ENCODE assay signal across 24 cellular contexts in genomic region chr12:94973202-94973601, GRCh38. TPM values are rescaled to one million over a fixed set of nuclear protein-coding genes. Genes with fewer than 3 reads are reported as not detected.
DNase-seq lines count a peak whose midpoint lies in the region; ATAC-seq and TF ChIP-seq lines count a peak whose summit lies in the region.
"Had no signal": no experiment of that assay in that cellular context is flagged by ENCODE, and none has a peak within 500 bp of the region (broad histone marks: within the 10 kb centered on the region; RNA-seq: fewer than 3 reads in every experiment).

No MANE protein-coding gene starts in this region.

- WGBS in endodermal cell (ENCODE audit: insufficient coverage in 1 of 2, insufficient read length in 1 of 2), 2 experiments = 90 to 100% methylated on average over 3 to 5 of the region's 5 CpGs
- 51% methylated on average over 5 of the region's 5 CpGs for WGBS in esophagus muscularis mucosa

- peak; percentile 35 for DNase-seq in HK-2 (ENCODE audit: unreplicated experiment)
- DNase-seq in adipocyte (ENCODE audit: low read depth) = peak; percentile 79
- DNase-seq in mesothelial cell of epicardium (ENCODE audit: low spot score in 2 of 2, unreplicated experiment in 2 of 2) = no peak
- no peak for DNase-seq in stimulated activated effector memory CD8-positive, alpha-beta T cell treated with anti-CD3 and anti-CD28 coated beads, Interleukin-12 subunit alpha, Interleukin-12 subunit beta, amount 100 ng/mL, for 72 hours (ENCODE audit: low spot score in 2 of 2)
- DNase-seq in endodermal cell = no peak
- no peak for DNase-seq in HT-29 (ENCODE audit: low spot score)
- DNase-seq in esophagus muscularis mucosa (ENCODE audit: extremely low spot score) = no peak
- DNase-seq: colonic mucosa; DMS79; glutamatergic neuron; KG1; mucosa of descending colon; NCI-H1105; NK-92 treated with Interleukin-12 subunit alpha and Interleukin-12 subunit beta, amount 100 ng/mL, for 24 hours; nucleus accumbens; SIG-M5; sigmoid colon; stimulated activated CD4-positive, alpha-beta T cell treated with anti-CD3 and anti-CD28 coated beads, Interleukin-4, amount 100 ng/mL, for 24 hours; T-helper 17 cell; thyroid gland had no signal

- TF ChIP-seq POLR2A in esophagus muscularis mucosa (IDR thresholded peaks at IDR 0.05; ENCODE audit: low read depth) = no peak

- H3F3A ChIP-seq in DOHH2 (ENCODE audit: control insufficient read depth, insufficient read depth) = 0 out of 2 replicates have a peak, but pooled peaks cover 3% of the 10 kb centered on the region

- no peak overlapping the region for H3K4me3 Mint-ChIP-seq in mesothelial cell of epicardium
- H3K4me3 Mint-ChIP-seq in stimulated activated effector memory CD8-positive, alpha-beta T cell treated with anti-CD3 and anti-CD28 coated beads, Interleukin-12 subunit alpha, Interleukin-12 subunit beta, amount 100 ng/mL, for 72 hours = no peak overlapping the region
- H3K4me3 Mint-ChIP-seq in endodermal cell = no peak overlapping the region
- H3K4me3 Mint-ChIP-seq: T-helper 17 cell had no signal

- no peak overlapping the region for H3K9ac ChIP-seq in adipocyte (ENCODE audit: low read length)
- H3K9ac ChIP-seq in endodermal cell (ENCODE audit: extremely low read depth, low read length, poor library complexity, severe bottlenecking) = no peak overlapping the region
- H3K9ac ChIP-seq: BLaER1 treated with 17β-estradiol and CSF1 and Interleukin-3, amounts not matched to agents 10 nM and 100 nM had no signal

- TF ChIP-seq CTCF in DOHH2 (IDR thresholded peaks at IDR 0.05; ENCODE audit: low read depth, low read length, poor library complexity, severe bottlenecking) (no peak), mesothelial cell of epicardium (IDR thresholded peaks at IDR 0.05; ENCODE audit: unreplicated experiment) (no peak), endodermal cell (conservative IDR thresholded peaks at IDR 0.05) (no peak), esophagus muscularis mucosa (IDR thresholded peaks at IDR 0.05) (no peak)

- H3K36me3 ChIP-seq in DOHH2 (ENCODE audit: control insufficient read depth, low read length) (peaks cover 38% of the 10 kb centered on the region), adipocyte (ENCODE audit: control insufficient read depth, insufficient read depth, low read length, severe bottlenecking) (peaks cover 11% of the 10 kb centered on the region), endodermal cell (ENCODE audit: control insufficient read depth, insufficient read depth, low read length) (peaks cover 8% of the 10 kb centered on the region), esophagus muscularis mucosa (peaks cover 4 to 18% (median 10%) of the 10 kb centered on the region in 4 donors)

- ATAC-seq in stimulated activated effector memory CD8-positive, alpha-beta T cell treated with anti-CD3 and anti-CD28 coated beads, Interleukin-12 subunit alpha, Interleukin-12 subunit beta, amount 100 ng/mL, for 72 hours = no peak
- ATAC-seq: activated CD4-positive, CD25-positive, alpha-beta regulatory T cell treated with anti-CD3 and anti-CD28 coated beads, Interleukin-2, amount 50 U/mL, for 24 hours; mucosa of descending colon; T-helper 17 cell had no signal

- H3K4me2 ChIP-seq in DOHH2 (ENCODE audit: low read length) = peak overlapping the region; percentile 30
- H3K4me2 ChIP-seq: BLaER1 treated with 17β-estradiol and CSF1 and Interleukin-3, amounts not matched to agents 10 nM and 100 nM had no signal

- H3K4me3 ChIP-seq in DOHH2 (ENCODE audit: low read length) (peak overlapping the region; percentile 10; the same call in 1 of the 2 replicates), adipocyte (ENCODE audit: low read length) (no peak overlapping the region), endodermal cell (ENCODE audit: low read length) (no peak overlapping the region), esophagus muscularis mucosa (no peak overlapping the region)
- H3K4me3 ChIP-seq: BLaER1 treated with 17β-estradiol and CSF1 and Interleukin-3, amounts not matched to agents 10 nM and 100 nM; colonic mucosa; mucosa of descending colon; sigmoid colon; thyroid gland had no signal

- H3K27me3 ChIP-seq in DOHH2 (ENCODE audit: control insufficient read depth, low read length) (no peaks in the 10 kb centered on the region), adipocyte (replicated peaks; ENCODE audit: control insufficient read depth, insufficient read depth, low read length) (no peaks in the 10 kb centered on the region), endodermal cell (ENCODE audit: control insufficient read depth, insufficient read depth, low read length, poor library complexity, severe bottlenecking) (no peaks in the 10 kb centered on the region), esophagus muscularis mucosa (no peaks in the 10 kb centered on the region)
- H3K27me3 ChIP-seq: BLaER1 treated with 17β-estradiol and CSF1 and Interleukin-3, amounts not matched to agents 10 nM and 100 nM; colonic mucosa; sigmoid colon; thyroid gland had no signal

- H3K9me3 ChIP-seq in DOHH2 (ENCODE audit: control insufficient read depth, insufficient read depth, low read length) (no peaks in the 10 kb centered on the region), adipocyte (ENCODE audit: control insufficient read depth, low read length) (no peaks in the 10 kb centered on the region), endodermal cell (ENCODE audit: control insufficient read depth, low read length) (no peaks in the 10 kb centered on the region), esophagus muscularis mucosa (no peaks in the 10 kb centered on the region)
- H3K9me3 ChIP-seq: BLaER1 treated with 17β-estradiol and CSF1 and Interleukin-3, amounts not matched to agents 10 nM and 100 nM; colonic mucosa; mucosa of descending colon; sigmoid colon; thyroid gland had no signal

- H3K4me1 ChIP-seq in DOHH2 (ENCODE audit: control insufficient read depth, low read length) = peaks cover 46% of the 10 kb centered on the region
- no peaks in the 10 kb centered on the region for H3K4me1 ChIP-seq in adipocyte (ENCODE audit: control insufficient read depth, insufficient read depth, low read length)
- peaks cover 4% of the 10 kb centered on the region for H3K4me1 ChIP-seq in endodermal cell (ENCODE audit: control insufficient read depth, insufficient read depth, low read length)
- peaks cover 0 to 4% (median 0%) of the 10 kb centered on the region in 4 donors for H3K4me1 ChIP-seq in esophagus muscularis mucosa
- H3K4me1 ChIP-seq: colonic mucosa, sigmoid colon had no signal

- H3K9me2 ChIP-seq in DOHH2 (replicated peaks; ENCODE audit: control insufficient read depth, low read length) = no peaks in the 10 kb centered on the region

- H4K20me1 ChIP-seq in DOHH2 (ENCODE audit: control insufficient read depth, insufficient read depth, low read depth, low read length) = no peaks in the 10 kb centered on the region

- intact Hi-C loops in esophagus muscularis mucosa (cut with DNase I) = loop anchor here (10.0 kb wide), 1 partner anchor 88 kb away; no protein-coding TSS in a partner anchor

- TF ChIP-seq EP300 in esophagus muscularis mucosa (IDR thresholded peaks at IDR 0.05) = no peak

- H3K79me2 ChIP-seq in DOHH2 (ENCODE audit: control insufficient read depth, low read length) = peaks cover 15% of the 10 kb centered on the region

- H3K27me3 Mint-ChIP-seq in mesothelial cell of epicardium (ENCODE audit: low read depth) = no peaks in the 10 kb centered on the region
- no peaks in the 10 kb centered on the region for H3K27me3 Mint-ChIP-seq in endodermal cell (ENCODE audit: insufficient read depth)
- H3K27me3 Mint-ChIP-seq: T-helper 17 cell had no signal

- H3K4me1 Mint-ChIP-seq in mesothelial cell of epicardium (peaks cover 13% of the 10 kb centered on the region), endodermal cell (no peaks in the 10 kb centered on the region)
- peaks cover 6% of the 10 kb centered on the region for H3K4me1 Mint-ChIP-seq in stimulated activated effector memory CD8-positive, alpha-beta T cell treated with anti-CD3 and anti-CD28 coated beads, Interleukin-12 subunit alpha, Interleukin-12 subunit beta, amount 100 ng/mL, for 72 hours

- peak overlapping the region; percentile 71 for H3K27ac Mint-ChIP-seq in mesothelial cell of epicardium
- H3K27ac Mint-ChIP-seq in stimulated activated effector memory CD8-positive, alpha-beta T cell treated with anti-CD3 and anti-CD28 coated beads, Interleukin-12 subunit alpha, Interleukin-12 subunit beta, amount 100 ng/mL, for 72 hours = no peak overlapping the region
- H3K27ac Mint-ChIP-seq in endodermal cell = no peak overlapping the region
- H3K27ac Mint-ChIP-seq: T-helper 17 cell had no signal

- peaks cover 4% of the 10 kb centered on the region for H3K9me3 Mint-ChIP-seq in mesothelial cell of epicardium
- H3K9me3 Mint-ChIP-seq in stimulated activated effector memory CD8-positive, alpha-beta T cell treated with anti-CD3 and anti-CD28 coated beads, Interleukin-12 subunit alpha, Interleukin-12 subunit beta, amount 100 ng/mL, for 72 hours = no peaks in the 10 kb centered on the region
- no peaks in the 10 kb centered on the region for H3K9me3 Mint-ChIP-seq in endodermal cell

- H3K27ac ChIP-seq in DOHH2 (ENCODE audit: low read depth, low read length) (peak overlapping the region; percentile 7; the same call in 1 of the 2 replicates), endodermal cell (ENCODE audit: low read depth, low read length) (no peak overlapping the region), esophagus muscularis mucosa (replicated peaks in 1 of 4) (no peak overlapping the region)
- H3K27ac ChIP-seq: BLaER1 treated with 17β-estradiol and CSF1 and Interleukin-3, amounts not matched to agents 10 nM and 100 nM; colonic mucosa; HL-60; sigmoid colon; thyroid gland had no signal

- H3K36me3 Mint-ChIP-seq in mesothelial cell of epicardium = peaks cover 17% of the 10 kb centered on the region
- H3K36me3 Mint-ChIP-seq in stimulated activated effector memory CD8-positive, alpha-beta T cell treated with anti-CD3 and anti-CD28 coated beads, Interleukin-12 subunit alpha, Interleukin-12 subunit beta, amount 100 ng/mL, for 72 hours = peaks cover 19% of the 10 kb centered on the region
- peaks cover 17% of the 10 kb centered on the region for H3K36me3 Mint-ChIP-seq in endodermal cell (ENCODE audit: low read depth)

RNA-seq across cellular contexts. Expression of gene NDUFA12, which starts 30.3 kb away (rescaled TPM):
- total RNA-seq in mesothelial cell of epicardium (63.4 to 74.0 TPM (median 71.0 TPM) in 3 replicates), endodermal cell (100 to 1,000 TPM; 113 to 131 TPM), esophagus muscularis mucosa (100 to 1,000 TPM in 2 of 4 donors, 10 to 100 TPM in 2; 72.3 to 154 (median 106) TPM)
- polyA plus RNA-seq in endodermal cell (2013, experiment 1 of 2) = 151 TPM
- polyA plus RNA-seq in endodermal cell (2013, experiment 2 of 2) = 146 TPM
- total RNA-seq in HT-29 (2014; rRNA removed; shearing (Covaris generic)) = 76.2 and 80.2 TPM in 2 replicates

Comparison
In these comparisons a context has a peak if more than half of its experiments do, and no peak if none do; other contexts are left out.
1. DNase-seq: peak in HK-2 (single experiment) and adipocyte (single experiment); none in mesothelial cell of epicardium (0 of 2), stimulated activated effector memory CD8-positive, alpha-beta T cell treated with anti-CD3 and anti-CD28 coated beads, Interleukin-12 subunit alpha, Interleukin-12 subunit beta, amount 100 ng/mL, for 72 hours (0 of 2), endodermal cell (single experiment), HT-29 (single experiment) and esophagus muscularis mucosa (single experiment).